ENCODE assay signal across 8 cellular contexts in the genomic region with DNA sequence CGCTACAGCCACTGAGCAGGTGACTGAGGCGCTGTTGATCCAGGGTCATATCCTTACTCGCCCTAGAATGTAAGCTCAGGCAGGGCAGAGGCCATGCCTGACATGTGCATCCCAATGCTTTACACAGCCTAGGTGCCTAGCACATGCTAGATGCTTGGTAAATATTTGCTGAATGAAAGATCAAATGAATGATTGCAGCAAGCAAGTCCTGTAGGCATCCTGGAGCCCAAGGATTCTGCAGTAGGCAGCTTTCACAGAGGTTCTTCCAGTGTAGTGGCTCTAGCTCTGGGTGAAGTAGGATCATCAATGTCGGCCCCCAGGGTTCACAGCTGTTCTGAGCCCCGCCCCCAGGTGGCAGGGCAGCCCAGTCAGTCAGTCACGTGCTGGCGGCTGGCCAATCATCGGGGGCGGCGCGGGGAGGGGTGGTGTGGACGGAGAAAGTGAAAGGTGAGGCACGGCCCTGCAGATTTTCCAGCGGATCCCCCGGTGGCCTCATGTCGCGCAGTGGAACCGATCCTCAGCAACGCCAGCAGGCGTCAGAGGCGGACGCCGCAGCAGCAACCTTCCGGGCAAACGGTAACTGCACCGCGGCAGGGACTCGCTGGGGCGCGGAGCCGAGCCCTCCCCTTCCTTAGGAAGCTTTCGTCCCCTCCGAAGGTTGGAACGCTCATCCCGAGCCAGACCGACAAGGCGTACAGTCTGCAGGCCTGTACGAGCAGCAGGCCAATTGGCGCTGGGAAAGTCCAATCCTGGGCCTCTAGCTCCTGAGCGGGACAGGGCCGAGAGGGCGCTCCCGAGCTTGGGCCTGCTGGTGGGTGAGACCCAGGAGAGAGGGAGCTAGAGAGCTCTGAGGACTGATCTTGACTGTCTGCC.
DNase-seq lines count a peak whose midpoint lies in the region; ATAC-seq and TF ChIP-seq lines count a peak whose summit lies in the region.

A gene (plus strand): TSS at position 465 of the 873 bp plus-strand sequence. CDS start 30 bp downstream, at position 495.

- peak; percentile 58 for TF ChIP-seq CTCF in AG09309 (IDR thresholded peaks at IDR 0.05; ENCODE audit: control insufficient read depth, insufficient read depth, low read depth, low read length, missing control alignments)

- peak within 1 kb of the TSS; percentile 76 for H3K4me3 ChIP-seq in AG09309 (ENCODE audit: control insufficient read depth, low read depth, low read length)

- DNase-seq in AG09309 (ENCODE audit: low read depth) (peak; percentile 46), NCI-H2227 (lab: John Stamatoyannopoulos, UW; ENCODE audit: unreplicated experiment) (peak; percentile 90), iris pigment epithelial cell (ENCODE audit: low read depth) (peak; percentile 84)
- peak; percentile 87 to 95 (median 92) for DNase-seq in activated CD4-positive, CD25-positive, alpha-beta regulatory T cell (lab: John Stamatoyannopoulos, UW)
- DNase-seq in central memory CD4-positive, alpha-beta T cell, result peak; percentile 87
- peak; percentile 92 to 98 for DNase-seq in stimulated activated CD4-positive, alpha-beta T cell treated with anti-CD3 and anti-CD28 coated beads, Interleukin-12 subunit alpha, Interleukin-12 subunit beta, amount 100 ng/mL, for 24 hours (ENCODE audit: low read depth in 2 of 2)

- ATAC-seq in GM18909 (IDR thresholded peaks at IDR 0.05; ENCODE audit: poor library complexity, unreplicated experiment) (peak; percentile 91), HG03159 (IDR thresholded peaks at IDR 0.05; ENCODE audit: unreplicated experiment) (peak; percentile 79)

Comparison
In these comparisons a context has a peak if more than half of its experiments do, and no peak if none do; other contexts are left out.
1. Peak in every context shown above with its lines: DNase-seq, ATAC-seq and H3K4me3 ChIP-seq.